14 cellular contexts compared by ENCODE assay signal in genomic region chr11:34344410-34345011, GRCh38. TPM values are rescaled to one million over a fixed set of nuclear protein-coding genes. Genes with fewer than 3 reads are reported as not detected.
DNase-seq lines count a peak whose midpoint lies in the region; ATAC-seq, FAIRE-seq and TF ChIP-seq lines count a peak whose summit lies in the region.
"Had no signal": no experiment of that assay in that cellular context is flagged by ENCODE, and none has a peak within 500 bp of the region (broad histone marks: within the 10 kb centered on the region; RNA-seq: fewer than 3 reads in every experiment).

No MANE protein-coding gene starts in this region.

- POLR2A ChIA-PET in A549 (lab: Yijun Ruan, JAX): interaction anchor here (1.1 to 5.7 kb wide), 3 partner anchors 12 to 170 kb away, joined by 3 to 58 read pairs (median 7); partner anchors contain the start of gene ABTB2
- POLR2A ChIA-PET in SK-N-SH (lab: Yijun Ruan, JAX): no interaction called here
- POLR2A ChIA-PET in HepG2 (lab: Yijun Ruan, JAX): interaction anchor here (0.9 to 5.4 kb wide), 9 partner anchors 10 to 293 kb away, joined by 3 to 81 read pairs (median 4); partner anchors contain the start of genes ABTB2 and CAPRIN1
- POLR2A ChIA-PET in activated CD8-positive, alpha-beta T cell treated with anti-CD3 and anti-CD28 coated beads for 36 hours (lab: Charles Lee): no interaction called here

- H3K79me2 ChIP-seq in SK-N-SH (ENCODE audit: insufficient read depth) (no peaks in the 10 kb centered on the region), HepG2 (ENCODE audit: insufficient read depth, low read length) (peaks cover 92% of the 10 kb centered on the region)

- H3K4me1 ChIP-seq in A549 (peaks cover 100% of the 10 kb centered on the region), SK-N-SH (ENCODE audit: control insufficient read depth in 1 of 2, insufficient read depth in 2 of 2, low read depth in 1 of 2, low read length in 1 of 2) (peaks cover 51 to 58% of the 10 kb centered on the region in 2 experiments), HepG2 (ENCODE audit: insufficient read depth, low read length) (peaks cover 99% of the 10 kb centered on the region)

- no peak overlapping the region for H2AFZ ChIP-seq in SK-N-SH (ENCODE audit: low read depth)
- H2AFZ ChIP-seq in HepG2 (ENCODE audit: low read length): no peak overlapping the region

- TF ChIP-seq RAD21 in A549 (conservative IDR thresholded peaks at IDR 0.05 in 1 of 2, IDR thresholded peaks at IDR 0.05 in 1 of 2) (no peak), SK-N-SH (IDR thresholded peaks at IDR 0.05; ENCODE audit: low read length) (no peak), HepG2 (CRISPR knock-in tag; IDR thresholded peaks at IDR 0.05) (no peak)

- H3K9me3 ChIP-seq in A549: no peaks in the 10 kb centered on the region
- H3K9me3 ChIP-seq in SK-N-SH: no peaks in the 10 kb centered on the region
- H3K9me3 ChIP-seq in HepG2 (ENCODE audit: low read length): no peaks in the 10 kb centered on the region
- H3K9me3 ChIP-seq: SJSA1 had no signal

- in situ Hi-C loops in HepG2 (cut with HindIII; ENCODE audit: extremely low pct_ligation_motif_present, low pct_unique_long_range_greater_than_20kb): no loop called here

- no peak overlapping the region for H3K4me3 Mint-ChIP-seq in activated CD8-positive, alpha-beta T cell treated with anti-CD3 and anti-CD28 coated beads for 36 hours
- H3K4me3 Mint-ChIP-seq: activated CD4-positive, alpha-beta memory T cell treated with anti-CD3 and anti-CD28 coated beads, Interleukin-2, amount 10 ng/mL, durations not matched to agents 7 days and 5 days had no signal

- intact Hi-C loops in HepG2 (cut with micrococcal nuclease; ENCODE audit: unreplicated experiment): no loop called here
- intact Hi-C loops in activated CD8-positive, alpha-beta T cell treated with anti-CD3 and anti-CD28 coated beads for 36 hours (cut with micrococcal nuclease): no loop called here

- CTCF ChIA-PET in A549 (lab: Yijun Ruan, JAX): interaction anchor here (0.8 to 10.3 kb wide), 8 partner anchors 12 to 169 kb away, joined by 3 to 113 read pairs (median 3); partner anchors contain the start of gene ABTB2
- CTCF ChIA-PET in SK-N-SH (lab: Yijun Ruan, JAX): interaction anchor here (1.3 to 5.3 kb wide), 5 partner anchors 10 to 185 kb away, joined by 4 to 26 read pairs (median 5); partner anchors contain the start of gene ABTB2
- CTCF ChIA-PET in HepG2 (lab: Yijun Ruan, JAX; ENCODE audit: low intra/inter-chr PET ratio, low total read pairs): interaction anchor here (2.3 kb wide), 1 partner anchor 15 kb away, joined by 9 read pairs; no protein-coding TSS in a partner anchor
- CTCF ChIA-PET in activated CD8-positive, alpha-beta T cell treated with anti-CD3 and anti-CD28 coated beads for 36 hours (lab: Charles Lee): no interaction called here

- H4K20me1 ChIP-seq in SK-N-SH (ENCODE audit: insufficient read depth) (no peaks in the 10 kb centered on the region), HepG2 (ENCODE audit: insufficient read depth, low read length) (no peaks in the 10 kb centered on the region)

- no peak for TF ChIP-seq CTCF in A549 (IDR thresholded peaks at IDR 0.05)
- TF ChIP-seq CTCF in SK-N-SH (IDR thresholded peaks at IDR 0.05): no peak
- no peak for TF ChIP-seq CTCF in HepG2 (CRISPR knock-in tag; IDR thresholded peaks at IDR 0.05)
- no peak for TF ChIP-seq CTCF in activated CD8-positive, alpha-beta T cell treated with anti-CD3 and anti-CD28 coated beads for 36 hours (IDR thresholded peaks at IDR 0.05)

- ATAC-seq in A549 (peak; percentile 72 to 75; a peak in 5 of 6 replicates), HG02981 (IDR thresholded peaks at IDR 0.05; ENCODE audit: unreplicated experiment) (peak; percentile 8), HepG2 (no peak; the same call in 1 of the 3 replicates)
- ATAC-seq in activated CD8-positive, alpha-beta T cell treated with anti-CD3 and anti-CD28 coated beads for 36 hours: no peak

- no peak overlapping the region for H3K9ac ChIP-seq in SK-N-SH
- H3K9ac ChIP-seq in HepG2 (ENCODE audit: insufficient read depth, low read depth, low read length): peak overlapping the region; percentile 27

- H3F3A ChIP-seq in SK-N-SH (replicated peaks; ENCODE audit: insufficient read depth): peaks cover 8% of the 10 kb centered on the region

- no peaks in the 10 kb centered on the region for H3K36me3 Mint-ChIP-seq in activated CD8-positive, alpha-beta T cell treated with anti-CD3 and anti-CD28 coated beads for 36 hours (ENCODE audit: low read depth)

- H3K4me3 ChIP-seq in A549: 0 out of 3 replicates have a peak overlapping the region, but pooled peaks have one; percentile 9
- no peak overlapping the region for H3K4me3 ChIP-seq in SK-N-SH (ENCODE audit: low read depth in 2 of 2, low read length in 1 of 2)
- H3K4me3 ChIP-seq in HepG2 (replicated peaks in 1 of 3; ENCODE audit: insufficient read depth in 1 of 3, low read depth in 2 of 3, low read length in 3 of 3): no peak overlapping the region
- H3K4me3 ChIP-seq: SJSA1 had no signal

- no peak for TF ChIP-seq POLR2A in A549 (IDR thresholded peaks at IDR 0.05; ENCODE audit: low read length)
- TF ChIP-seq POLR2A in HepG2 (IDR thresholded peaks at IDR 0.05; ENCODE audit: insufficient read depth in 1 of 2, low read depth in 2 of 2, low read length in 2 of 2): no peak

- H3K27ac Mint-ChIP-seq in activated CD8-positive, alpha-beta T cell treated with anti-CD3 and anti-CD28 coated beads for 36 hours: no peak overlapping the region
- H3K27ac Mint-ChIP-seq: activated CD4-positive, alpha-beta memory T cell treated with anti-CD3 and anti-CD28 coated beads, Interleukin-2, amount 10 ng/mL, durations not matched to agents 7 days and 5 days had no signal

- FAIRE-seq in A549 (lab: Jason Lieb, UNC) (no peak), HepG2 (lab: Jason Lieb, UNC) (no peak)

- H3K4me2 ChIP-seq in A549 (peak overlapping the region; percentile 90), SK-N-SH (peak overlapping the region; percentile 31), HepG2 (ENCODE audit: low read depth, low read length) (peak overlapping the region; percentile 73)

- no peaks in the 10 kb centered on the region for H3K27me3 Mint-ChIP-seq in activated CD8-positive, alpha-beta T cell treated with anti-CD3 and anti-CD28 coated beads for 36 hours
- H3K27me3 Mint-ChIP-seq: activated CD4-positive, alpha-beta memory T cell treated with anti-CD3 and anti-CD28 coated beads, Interleukin-2, amount 10 ng/mL, durations not matched to agents 7 days and 5 days had no signal

- TF ChIP-seq EP300 in A549 (IDR thresholded peaks at IDR 0.05) (no peak), SK-N-SH (IDR thresholded peaks at IDR 0.05; ENCODE audit: borderline replicate concordance in 1 of 2, low read depth in 1 of 2, low read length in 1 of 2) (no peak), HepG2 (IDR thresholded peaks at IDR 0.05; ENCODE audit: low read depth in 2 of 2, low read length in 2 of 2) (no peak), HepG2 (CRISPR knock-in tag; IDR thresholded peaks at IDR 0.05; ENCODE audit: borderline replicate concordance) (no peak)

- H3K4me1 Mint-ChIP-seq in activated CD8-positive, alpha-beta T cell treated with anti-CD3 and anti-CD28 coated beads for 36 hours (ENCODE audit: low read depth): no peaks in the 10 kb centered on the region

- WGBS in A549 (ENCODE audit: missing lambda C conversion rate): 23% methylated on average over 8 of the region's 8 CpGs
- WGBS in SK-N-SH (ENCODE audit: low lambda C conversion rate): 76% methylated on average over 8 of the region's 8 CpGs
- WGBS in HepG2 (ENCODE audit: low lambda C conversion rate): 89% methylated on average over 8 of the region's 8 CpGs

- H3K36me3 ChIP-seq in SK-N-SH (replicated peaks in 1 of 2; ENCODE audit: control insufficient read depth in 1 of 2, insufficient read depth in 2 of 2, low read length in 1 of 2) (no peaks in the 10 kb centered on the region), HepG2 (replicated peaks in 1 of 2; ENCODE audit: control insufficient read depth in 1 of 2, insufficient read depth in 2 of 2, low read length in 2 of 2) (no peaks in the 10 kb centered on the region)
- H3K36me3 ChIP-seq: SJSA1 had no signal

- H3K9me3 Mint-ChIP-seq in activated CD8-positive, alpha-beta T cell treated with anti-CD3 and anti-CD28 coated beads for 36 hours: no peaks in the 10 kb centered on the region
- H3K9me3 Mint-ChIP-seq: activated CD4-positive, alpha-beta memory T cell treated with anti-CD3 and anti-CD28 coated beads, Interleukin-2, amount 10 ng/mL, durations not matched to agents 7 days and 5 days had no signal

- DNase-seq in A549 (ENCODE audit: low read depth in 1 of 2, low spot score in 1 of 2) (peak in 1 of 2 experiments; percentile 67), SK-N-SH (no peak), HepG2 (ENCODE audit: low spot score) (no peak), AG08395 (ENCODE audit: low spot score) (no peak), AML-193 (lab: John Stamatoyannopoulos, UW) (no peak)
- no peak for DNase-seq in activated CD8-positive, alpha-beta T cell treated with anti-CD3 and anti-CD28 coated beads for 36 hours
- DNase-seq in activated CD4-positive, alpha-beta T cell treated with anti-CD3 and anti-CD28 coated beads for 1 hour: no peak
- DNase-seq: activated CD4-positive, alpha-beta memory T cell treated with anti-CD3 and anti-CD28 coated beads, Interleukin-2, amount 10 ng/mL, durations not matched to agents 7 days and 5 days; activated effector memory CD4-positive, alpha-beta T cell treated with Interleukin-2 at 50 U/mL for 16 hours; NCI-H1694; occipital lobe had no signal

- H3K27ac ChIP-seq in A549: peak overlapping the region; percentile 88 to 89
- peak overlapping the region in 1 of 2 experiments; percentile 26; a peak in 3 of 4 replicates for H3K27ac ChIP-seq in SK-N-SH (ENCODE audit: low read depth in 2 of 2, low read length in 1 of 2)
- H3K27ac ChIP-seq in HepG2 (ENCODE audit: extremely low read length, insufficient read depth, low read length): peak overlapping the region; percentile 60
- H3K27ac ChIP-seq: HL-60, SJSA1 had no signal

- H3K27me3 ChIP-seq in SK-N-SH (ENCODE audit: insufficient read depth) (no peaks in the 10 kb centered on the region), HepG2 (ENCODE audit: control insufficient read depth in 1 of 2, insufficient read depth in 2 of 2, low read length in 2 of 2) (no peaks in the 10 kb centered on the region)
- H3K27me3 ChIP-seq: SJSA1 had no signal

- H3K9me2 ChIP-seq in SK-N-SH: no peaks in the 10 kb centered on the region

- no TSS peak for BruUV-seq in HepG2 (replicated peaks; lab: Mats Ljungman, UMichigan)

RNA-seq across cellular contexts. Expression of gene ABTB2, which starts 13.3 kb away (rescaled TPM):
- 8.9 and 10.3 TPM in 2 replicates for polyA plus RNA-seq in A549 (2011; rRNA removed)
- polyA plus RNA-seq in A549 (2012; cell fraction: cytosol; rRNA removed): 15.1 and 21.8 TPM in 2 replicates
- 41.6 and 47.3 TPM in 2 replicates for polyA plus RNA-seq in A549 (2012; cell fraction: nucleus; rRNA removed)
- 14.4 to 18.3 TPM (median 15.4 TPM) in 3 replicates for polyA plus RNA-seq in A549 (2017; fragmentation: RNase III; extraction: RNeasy Plus Mini Kit Qiagen cat#74134 plus additional on column Dnase treatment)
- polyA minus RNA-seq in A549 (2011; rRNA and poly(A)+ RNA removed): 7.6 and 9.1 TPM in 2 replicates
- 4.9 and 7.8 TPM in 2 replicates for polyA plus RNA-seq in SK-N-SH (2012; rRNA removed)
- 3.2 and 5.2 TPM in 2 replicates for polyA plus RNA-seq in SK-N-SH (2012; cell fraction: cytosol; rRNA removed)
- 14.8 and 16.0 TPM in 2 replicates for polyA plus RNA-seq in SK-N-SH (2012; cell fraction: nucleus; rRNA removed)
- 5.1 TPM in 2 replicates for total RNA-seq in HepG2 (2016; rRNA removed; fragmentation: Illumina TruSeq; extraction: Trizol)
- 3.3 and 3.4 TPM in 2 replicates for total RNA-seq in HepG2 (2016; cell fraction: cytosol; rRNA removed; fragmentation: Illumina TruSeq; extraction: Trizol; ENCODE audit: low read depth)
- 4.1 and 4.8 TPM in 2 replicates for total RNA-seq in HepG2 (2016; cell fraction: insoluble cytoplasmic fraction; rRNA removed; fragmentation: Illumina TruSeq; extraction: Trizol)
- 2.0 and 2.1 TPM in 2 replicates for total RNA-seq in HepG2 (2016; cell fraction: membrane; rRNA removed; fragmentation: Illumina TruSeq; extraction: Trizol)
- total RNA-seq in HepG2 (2016; cell fraction: nucleus; rRNA removed; fragmentation: Illumina TruSeq; extraction: Trizol): 6.9 and 8.5 TPM in 2 replicates
- polyA plus RNA-seq in HepG2 (2011; rRNA removed): 12.6 and 15.4 TPM in 2 replicates
- 6.3 and 10.5 TPM in 2 replicates for polyA plus RNA-seq in HepG2 (2011; cell fraction: cytosol; rRNA removed)
- 33.6 and 53.2 TPM in 2 replicates for polyA plus RNA-seq in HepG2 (2011; cell fraction: nucleus; rRNA removed)
- 9.3 and 13.3 TPM in 2 replicates for polyA plus RNA-seq in HepG2 (2012)
- 0.42 and 0.49 TPM in 2 replicates for polyA plus RNA-seq in HepG2 (2016; cell fraction: cytosol; fragmentation: Illumina TruSeq; extraction: Trizol; ENCODE audit: low read depth)
- polyA plus RNA-seq in HepG2 (2016; cell fraction: insoluble cytoplasmic fraction; fragmentation: Illumina TruSeq; extraction: Trizol; ENCODE audit: low read depth): 6.6 and 8.1 TPM in 2 replicates
- 1.2 and 1.6 TPM in 2 replicates for polyA plus RNA-seq in HepG2 (2016; cell fraction: membrane; fragmentation: Illumina TruSeq; extraction: Trizol; ENCODE audit: low read depth)
- 14.1 and 15.1 TPM in 2 replicates for polyA plus RNA-seq in HepG2 (2016; cell fraction: nucleus; fragmentation: Illumina TruSeq; extraction: Trizol; ENCODE audit: insufficient read depth, low read depth)
- polyA minus RNA-seq in HepG2 (2011; rRNA and poly(A)+ RNA removed; ENCODE audit: low replicate concordance): 2.9 and 21.3 TPM in 2 replicates
- polyA minus RNA-seq in HepG2 (2011; cell fraction: cytosol; rRNA and poly(A)+ RNA removed): 7.5 and 8.7 TPM in 2 replicates
- polyA minus RNA-seq in HepG2 (2011; cell fraction: nucleus; rRNA and poly(A)+ RNA removed): 12.9 and 21.4 TPM in 2 replicates
- 1 to 10 TPM; 2.4 to 2.5 TPM for total RNA-seq in activated CD8-positive, alpha-beta T cell treated with anti-CD3 and anti-CD28 coated beads for 36 hours

Comparison
In these comparisons a context has a peak if more than half of its experiments do, and no peak if none do; other contexts are left out.
1. ATAC-seq: peak in A549 (2 of 2) and HG02981 (single experiment); none in HepG2 (single experiment) and activated CD8-positive, alpha-beta T cell treated with anti-CD3 and anti-CD28 coated beads for 36 hours (single experiment).
2. H3K4me2 ChIP-seq: peak in every context shown above with its lines; median percentile 90 in A549; 73 in HepG2; 31 in SK-N-SH.
3. POLR2A ChIA-PET loops: an anchor here in A549 (1.1 to 5.7 kb wide) and HepG2 (0.9 to 5.4 kb wide); none called in SK-N-SH and activated CD8-positive, alpha-beta T cell treated with anti-CD3 and anti-CD28 coated beads for 36 hours.
4. Of the 38 proteins assayed by ChIP-seq in both HepG2 and A549: peak only in HepG2: FOSL2; only in A549: MAX; in both: none; in neither: 36.